In genomic region chr5:69042500-69042899, GRCh38 we compare ENCODE assay signal across 8 cellular contexts. TPM values are rescaled to one million over a fixed set of nuclear protein-coding genes. Genes with fewer than 3 reads are reported as not detected.
DNase-seq lines count a peak whose midpoint lies in the region; ATAC-seq, FAIRE-seq and TF ChIP-seq lines count a peak whose summit lies in the region.

No MANE protein-coding gene starts in this region.

- TF ChIP-seq POLR2A in GM12878 (IDR thresholded peaks at IDR 0.05; ENCODE audit: low read depth, low read length): no peak

- no peak for TF ChIP-seq RAD21 in GM12878 (IDR thresholded peaks at IDR 0.05; ENCODE audit: insufficient read depth, low read depth, low read length)

- no peaks in the 10 kb centered on the region for H3K36me3 ChIP-seq in GM12878 (ENCODE audit: control insufficient read depth in 2 of 2, insufficient read depth in 2 of 2, low read length in 1 of 2)

- no peaks in the 10 kb centered on the region for H3K36me3 Mint-ChIP-seq in stimulated activated effector memory CD8-positive, alpha-beta T cell treated with anti-CD3 and anti-CD28 coated beads, Interleukin-12 subunit alpha, Interleukin-12 subunit beta, amount 100 ng/mL, for 72 hours

- TF ChIP-seq EP300 in GM12878 (IDR thresholded peaks at IDR 0.05; ENCODE audit: borderline replicate concordance in 1 of 2, control insufficient read depth in 1 of 2, low read depth in 2 of 2, low read length in 2 of 2): no peak

- RAD21 ChIA-PET in GM12878 (lab: Charles Lee; ENCODE audit: unreplicated experiment): interaction anchor here (0.9 to 1.9 kb wide), 5 partner anchors 13 to 330 kb away, joined by 3 to 10 read pairs (median 4); partner anchors contain the start of gene SLC30A5

- H3K4me3 ChIP-seq in GM12878: no peak overlapping the region

- H3K9ac ChIP-seq in GM12878 (ENCODE audit: control insufficient read depth, insufficient read depth, low read length): no peak overlapping the region

- H3K4me1 Mint-ChIP-seq in stimulated activated effector memory CD8-positive, alpha-beta T cell treated with anti-CD3 and anti-CD28 coated beads, Interleukin-12 subunit alpha, Interleukin-12 subunit beta, amount 100 ng/mL, for 72 hours: no peaks in the 10 kb centered on the region

- H3K9me3 ChIP-seq in GM12878 (replicated peaks; ENCODE audit: control insufficient read depth, insufficient read depth, low read length): no peaks in the 10 kb centered on the region; the same call in 2 of the 3 replicates

- SMC1A ChIA-PET in GM12878 (lab: Charles Lee; ENCODE audit: uncharacterized antibody, unreplicated experiment): interaction anchor here (1.0 to 2.1 kb wide), 7 partner anchors 13 to 127 kb away, joined by 3 to 8 read pairs (median 4); partner anchors contain the start of gene SLC30A5

- no peaks in the 10 kb centered on the region for H3K79me2 ChIP-seq in GM12878 (ENCODE audit: control insufficient read depth, insufficient read depth, low read length)

- BruUV-seq in GM12878 (replicated peaks; lab: Mats Ljungman, UMichigan): no TSS peak

- H3K27ac ChIP-seq in GM12878 (ENCODE audit: control insufficient read depth, insufficient read depth): no peak overlapping the region

- in situ Hi-C loops in GM12878 (cut with MboI): no loop called here

- 42% methylated on average over 2 of the region's 2 CpGs for WGBS in GM12878 (ENCODE audit: insufficient coverage, insufficient replicate concordance, low lambda C conversion rate, missing lambda C conversion rate)

- H3K27ac Mint-ChIP-seq in stimulated activated effector memory CD8-positive, alpha-beta T cell treated with anti-CD3 and anti-CD28 coated beads, Interleukin-12 subunit alpha, Interleukin-12 subunit beta, amount 100 ng/mL, for 72 hours: peak overlapping the region; percentile 64

- peak overlapping the region; percentile 99 for H2AFZ ChIP-seq in GM12878 (ENCODE audit: control insufficient read depth, low read depth, low read length)

- FAIRE-seq in GM12878 (lab: Jason Lieb, UNC): no peak

- no peaks in the 10 kb centered on the region for H3K27me3 ChIP-seq in GM12878 (replicated peaks in 1 of 2; ENCODE audit: control insufficient read depth in 2 of 2, insufficient read depth in 2 of 2, low read length in 1 of 2)

- peak; percentile 40 for ATAC-seq in GM19351 (IDR thresholded peaks at IDR 0.05; ENCODE audit: unreplicated experiment)
- peak; percentile 33 for ATAC-seq in HG02973 (IDR thresholded peaks at IDR 0.05; ENCODE audit: unreplicated experiment)
- peak; percentile 57 for ATAC-seq in GM12878
- ATAC-seq in stimulated activated effector memory CD8-positive, alpha-beta T cell treated with anti-CD3 and anti-CD28 coated beads, Interleukin-12 subunit alpha, Interleukin-12 subunit beta, amount 100 ng/mL, for 72 hours: peak; percentile 43

- POLR2A ChIA-PET in GM12878 (lab: Charles Lee) (interaction anchor here (0.6 to 1.9 kb wide), 2 partner anchors 9 to 196 kb away, joined by 4 to 6 read pairs; no protein-coding TSS in a partner anchor), HEK293T (lab: Yijun Ruan, JAX) (interaction anchor here (0.7 to 1.1 kb wide), 2 partner anchors 10 to 51 kb away, joined by 3 to 5 read pairs; no protein-coding TSS in a partner anchor)

- intact Hi-C loops in GM12878 (cut with micrococcal nuclease; ENCODE audit: unreplicated experiment): loop anchor here (2.0 kb wide), 2 partner anchors 50 to 292 kb away; no protein-coding TSS in a partner anchor

- DNase-seq in GM12878 (ENCODE audit: low read depth, low spot score) (no peak), AG08395 (ENCODE audit: low spot score) (no peak), HEK293T (ENCODE audit: extremely low spot score) (no peak), NCI-H748 (lab: John Stamatoyannopoulos, UW; ENCODE audit: unreplicated experiment) (no peak), HT-29 (ENCODE audit: low spot score) (no peak)
- DNase-seq in stimulated activated effector memory CD8-positive, alpha-beta T cell treated with anti-CD3 and anti-CD28 coated beads, Interleukin-12 subunit alpha, Interleukin-12 subunit beta, amount 100 ng/mL, for 72 hours (ENCODE audit: low spot score in 2 of 2): no peak

- no peak overlapping the region for H3K4me2 ChIP-seq in GM12878 (ENCODE audit: control insufficient read depth, insufficient read depth)

- no peak for TF ChIP-seq CTCF in GM12878 (IDR thresholded peaks at IDR 0.05 in 2 of 3, conservative IDR thresholded peaks at IDR 0.05 in 1 of 3; ENCODE audit: control insufficient read depth in 2 of 3, extremely low read depth in 1 of 3, insufficient read depth in 1 of 3, low read depth in 3 of 3, low read length in 3 of 3)

- peak overlapping the region; percentile 63 for H3K4me3 Mint-ChIP-seq in stimulated activated effector memory CD8-positive, alpha-beta T cell treated with anti-CD3 and anti-CD28 coated beads, Interleukin-12 subunit alpha, Interleukin-12 subunit beta, amount 100 ng/mL, for 72 hours

- no peaks in the 10 kb centered on the region for H4K20me1 ChIP-seq in GM12878 (ENCODE audit: control insufficient read depth, insufficient read depth)

- no peaks in the 10 kb centered on the region for H3K9me3 Mint-ChIP-seq in stimulated activated effector memory CD8-positive, alpha-beta T cell treated with anti-CD3 and anti-CD28 coated beads, Interleukin-12 subunit alpha, Interleukin-12 subunit beta, amount 100 ng/mL, for 72 hours

- CTCF ChIA-PET in GM12878 (lab: Yijun Ruan, JAX) (interaction anchor here (0.6 to 2.1 kb wide), 16 partner anchors 12 to 333 kb away, joined by 3 to 14 read pairs (median 4); partner anchors contain the start of genes CCDC125 and SLC30A5), HEK293T (lab: Yijun Ruan, JAX) (interaction anchor here (0.5 to 1.8 kb wide), 8 partner anchors 11 to 337 kb away, joined by 3 to 11 read pairs (median 4); no protein-coding TSS in a partner anchor)

- H3K4me1 ChIP-seq in GM12878 (ENCODE audit: control insufficient read depth, insufficient read depth, low read length): no peaks in the 10 kb centered on the region

TF ChIP-seq in GM12878, 131 proteins besides CTCF, POLR2A, EP300 and RAD21:
- TF ChIP-seq POU2F2 (IDR thresholded peaks at IDR 0.05; ENCODE audit: borderline replicate concordance, low read depth, low read length): no peak
- TF ChIP-seq BMI1 (IDR thresholded peaks at IDR 0.05; ENCODE audit: borderline replicate concordance): no peak
- no peak for TF ChIP-seq CHD2 (IDR thresholded peaks at IDR 0.05; ENCODE audit: borderline replicate concordance, low read depth, low read length)

TF ChIP-seq in HEK293T, 16 proteins besides CTCF, POLR2A, EP300 and RAD21:
- no peak for TF ChIP-seq FOXA1 (IDR thresholded peaks at IDR 0.05)
- no peak for TF ChIP-seq HDGF (IDR thresholded peaks at IDR 0.05; ENCODE audit: borderline replicate concordance)
- no peak for TF ChIP-seq SUZ12 (IDR thresholded peaks at IDR 0.05)
- TF ChIP-seq BHLHE40 (IDR thresholded peaks at IDR 0.05; ENCODE audit: borderline replicate concordance): no peak
- no peak for TF ChIP-seq FOXK2 (IDR thresholded peaks at IDR 0.05)
- TF ChIP-seq ARNT (IDR thresholded peaks at IDR 0.05): no peak
- no peak for TF ChIP-seq ZNF384 (IDR thresholded peaks at IDR 0.05)
- TF ChIP-seq FOXM1 (IDR thresholded peaks at IDR 0.05; ENCODE audit: borderline replicate concordance): no peak
- TF ChIP-seq LEF1 (IDR thresholded peaks at IDR 0.05; ENCODE audit: borderline replicate concordance): no peak
- no peak for TF ChIP-seq TARDBP (IDR thresholded peaks at IDR 0.05)
- TF ChIP-seq NFRKB (IDR thresholded peaks at IDR 0.05): no peak
- TF ChIP-seq PKNOX1 (IDR thresholded peaks at IDR 0.05): no peak
- no peak for TF ChIP-seq ELF4 (IDR thresholded peaks at IDR 0.05)
- TF ChIP-seq CTBP1 (IDR thresholded peaks at IDR 0.05; ENCODE audit: borderline replicate concordance): no peak

RNA-seq across cellular contexts. Expression of gene SLC30A5, which starts 51.3 kb away (rescaled TPM):
- total RNA-seq in GM12878 (2013; cell fraction: nucleolus; rRNA removed): 37.9 and 41.0 TPM in 2 replicates
- 50.1 and 60.4 TPM in 2 replicates for total RNA-seq in GM12878 (2014; rRNA removed)
- total RNA-seq in GM12878 (2014; rRNA removed; fragmentation: Illumina TruSeq; extraction: Trizol): 38.5 and 45.1 TPM in 2 replicates
- 25.5 and 32.2 TPM in 2 replicates for total RNA-seq in GM12878 (2021)
- 13.6 TPM for polyA plus RNA-seq in GM12878 (2011; ENCODE audit: low read depth)
- polyA plus RNA-seq in GM12878 (2011; rRNA removed): 41.5 and 45.6 TPM in 2 replicates
- polyA plus RNA-seq in GM12878 (2011; cell fraction: cytosol; rRNA removed): 21.2 and 21.6 TPM in 2 replicates
- 21.4 and 26.0 TPM in 2 replicates for polyA plus RNA-seq in GM12878 (2011; cell fraction: nucleus; rRNA removed)
- polyA plus RNA-seq in GM12878 (2012): 22.2 and 26.6 TPM in 2 replicates
- 38.3 and 48.0 TPM in 2 replicates for polyA plus RNA-seq in GM12878 (2014; fragmentation: Illumina TruSeq; extraction: Trizol)
- polyA plus RNA-seq in GM12878 (2014; fragmentation: Nextera tagmentation; extraction: Ambion mirVana): 10 to 100 TPM; 14.7 to 27.5 TPM
- polyA plus RNA-seq in GM12878 (2014; rRNA removed): 27.7 and 30.6 TPM in 2 replicates
- 10 to 100 TPM; 64.5 to 67.9 TPM for polyA plus RNA-seq in GM12878 (2016; fragmentation: Nextera tagmentation; extraction: Ambion mirVana)
- polyA minus RNA-seq in GM12878 (2011; rRNA and poly(A)+ RNA removed): 39.9 and 59.1 TPM in 2 replicates
- polyA minus RNA-seq in GM12878 (2011; cell fraction: cytosol; rRNA and poly(A)+ RNA removed): 21.7 and 24.7 TPM in 2 replicates
- 10.2 and 18.8 TPM in 2 replicates for polyA minus RNA-seq in GM12878 (2011; cell fraction: nucleus; rRNA and poly(A)+ RNA removed)
- 48.8 and 66.2 TPM in 2 replicates for total RNA-seq in HT-29 (2014; rRNA removed; shearing (Covaris generic))
